ENCODE assay signal across 8 cellular contexts in genomic region chr2:148645925-148646559, GRCh38. TPM values are rescaled to one million over a fixed set of nuclear protein-coding genes. Genes with fewer than 3 reads are reported as not detected.
DNase-seq lines count a peak whose midpoint lies in the region; ATAC-seq and TF ChIP-seq lines count a peak whose summit lies in the region.

No MANE protein-coding gene starts in this region.

- peak overlapping the region; percentile 90 for H3K27ac Mint-ChIP-seq in T-helper 2 cell treated with Interferon-gamma antibody and Interleukin-4, amounts not matched to agents 5 μg/mL and 100 μg/mL, for 36 hours
- H3K27ac Mint-ChIP-seq in immature natural killer cell, result peak overlapping the region; percentile 89 to 97 (median 92)

- DNase-seq in NK-92 treated with Interleukin-12 subunit alpha and Interleukin-12 subunit beta, amount 100 ng/mL, for 24 hours (lab: John Stamatoyannopoulos, UW), result peak; percentile 32
- no peak for DNase-seq in NK-92 (lab: John Stamatoyannopoulos, UW; ENCODE audit: unreplicated experiment)
- peak; percentile 36 for DNase-seq in NCI-H1417 treated with DMSO at 0.1 percent for 48 hours (lab: John Stamatoyannopoulos, UW)
- DNase-seq in T-helper 2 cell treated with Interferon-gamma antibody and Interleukin-4, amounts not matched to agents 5 μg/mL and 100 μg/mL, for 36 hours (ENCODE audit: low spot score), result peak; percentile 66
- peak; percentile 76 to 91 for DNase-seq in T47D (ENCODE audit: low read depth in 1 of 2, low spot score in 1 of 2)
- DNase-seq in immature natural killer cell, result peak; percentile 81 to 84 (median 81)
- no peak for DNase-seq in spleen

- no peaks in the 10 kb centered on the region for H3K27me3 ChIP-seq in spleen (replicated peaks in 1 of 7)

- H3K36me3 ChIP-seq in spleen, result no peaks in the 10 kb centered on the region

- peak overlapping the region; percentile 91 for H3K4me3 Mint-ChIP-seq in T-helper 2 cell treated with Interferon-gamma antibody and Interleukin-4, amounts not matched to agents 5 μg/mL and 100 μg/mL, for 36 hours
- peak overlapping the region; percentile 89 to 98 (median 92) for H3K4me3 Mint-ChIP-seq in immature natural killer cell

- H3K9me3 ChIP-seq in spleen, result no peaks in the 10 kb centered on the region

- H3K27ac ChIP-seq in spleen, result peak overlapping the region; percentile 99 to 100 (median 100)

- H3K4me1 ChIP-seq in spleen, result peaks cover 29 to 71% (median 59%) of the 10 kb centered on the region in 6 donors

- 9 to 14% (median 12%) methylated on average over 13 of the region's 13 CpGs for WGBS in spleen, 5 donors

- TF ChIP-seq CTCF in spleen (IDR thresholded peaks at IDR 0.05 in 8 of 11, conservative IDR thresholded peaks at IDR 0.05 in 3 of 11), result no peak

- peak in 1 of 3 donors; percentile 41 for TF ChIP-seq POLR2A in spleen (IDR thresholded peaks at IDR 0.05)

- peaks cover 2% of the 10 kb centered on the region for H3K27me3 Mint-ChIP-seq in T-helper 2 cell treated with Interferon-gamma antibody and Interleukin-4, amounts not matched to agents 5 μg/mL and 100 μg/mL, for 36 hours (ENCODE audit: low read depth)
- peaks cover 3 to 11% (median 9%) of the 10 kb centered on the region in 3 donors for H3K27me3 Mint-ChIP-seq in immature natural killer cell (ENCODE audit: low read depth in 3 of 3)

- in situ Hi-C loops in T47D (cut with HindIII; ENCODE audit: low pct_unique_long_range_greater_than_20kb, low sequenced_read_pairs), result no loop called here

- H3K9me3 Mint-ChIP-seq in T-helper 2 cell treated with Interferon-gamma antibody and Interleukin-4, amounts not matched to agents 5 μg/mL and 100 μg/mL, for 36 hours, result no peaks in the 10 kb centered on the region
- H3K9me3 Mint-ChIP-seq in immature natural killer cell, result no peaks in the 10 kb centered on the region

- peak overlapping the region; percentile 94 to 100 (median 98) for H3K4me3 ChIP-seq in spleen

- intact Hi-C loops in spleen (cut with DNase I; ENCODE audit: low total_unique reads), result no loop called here

- peaks cover 32% of the 10 kb centered on the region for H3K4me1 Mint-ChIP-seq in T-helper 2 cell treated with Interferon-gamma antibody and Interleukin-4, amounts not matched to agents 5 μg/mL and 100 μg/mL, for 36 hours (ENCODE audit: low read depth)
- peaks cover 36 to 50% of the 10 kb centered on the region in 2 donors for H3K4me1 Mint-ChIP-seq in immature natural killer cell

- H3K36me3 Mint-ChIP-seq in T-helper 2 cell treated with Interferon-gamma antibody and Interleukin-4, amounts not matched to agents 5 μg/mL and 100 μg/mL, for 36 hours (ENCODE audit: low read depth), result peaks cover 9% of the 10 kb centered on the region
- H3K36me3 Mint-ChIP-seq in immature natural killer cell, result no peaks in the 10 kb centered on the region

- peak; percentile 37 for ATAC-seq in HG02840 (IDR thresholded peaks at IDR 0.05; ENCODE audit: low FRiP score, unreplicated experiment)

RNA-seq across cellular contexts. Expression of gene EPC2, which starts 1.5 kb away (rescaled TPM):
- 1 to 10 TPM; 1.8 to 2.8 (median 2.8) TPM for polyA plus RNA-seq in immature natural killer cell
- total RNA-seq in spleen, result 10 to 100 TPM; 34.2 to 49.0 (median 44.8) TPM
- 10 to 100 TPM in 1 of 3 donors, 1 to 10 TPM in 2; 7.4 to 10.3 (median 7.6) TPM for polyA plus RNA-seq in spleen

Comparison
In these comparisons a context has a peak if more than half of its experiments do, and no peak if none do; other contexts are left out.
1. DNase-seq: peak in NK-92 treated with Interleukin-12 subunit alpha and Interleukin-12 subunit beta, amount 100 ng/mL, for 24 hours (single experiment), NCI-H1417 treated with DMSO at 0.1 percent for 48 hours (single experiment), T-helper 2 cell treated with Interferon-gamma antibody and Interleukin-4, amounts not matched to agents 5 μg/mL and 100 μg/mL, for 36 hours (single experiment), T47D (2 of 2) and immature natural killer cell (3 of 3); none in NK-92 (single experiment) and spleen (single experiment).